Comparison of ENCODE assay signal across 13 cellular contexts in the genomic region with DNA sequence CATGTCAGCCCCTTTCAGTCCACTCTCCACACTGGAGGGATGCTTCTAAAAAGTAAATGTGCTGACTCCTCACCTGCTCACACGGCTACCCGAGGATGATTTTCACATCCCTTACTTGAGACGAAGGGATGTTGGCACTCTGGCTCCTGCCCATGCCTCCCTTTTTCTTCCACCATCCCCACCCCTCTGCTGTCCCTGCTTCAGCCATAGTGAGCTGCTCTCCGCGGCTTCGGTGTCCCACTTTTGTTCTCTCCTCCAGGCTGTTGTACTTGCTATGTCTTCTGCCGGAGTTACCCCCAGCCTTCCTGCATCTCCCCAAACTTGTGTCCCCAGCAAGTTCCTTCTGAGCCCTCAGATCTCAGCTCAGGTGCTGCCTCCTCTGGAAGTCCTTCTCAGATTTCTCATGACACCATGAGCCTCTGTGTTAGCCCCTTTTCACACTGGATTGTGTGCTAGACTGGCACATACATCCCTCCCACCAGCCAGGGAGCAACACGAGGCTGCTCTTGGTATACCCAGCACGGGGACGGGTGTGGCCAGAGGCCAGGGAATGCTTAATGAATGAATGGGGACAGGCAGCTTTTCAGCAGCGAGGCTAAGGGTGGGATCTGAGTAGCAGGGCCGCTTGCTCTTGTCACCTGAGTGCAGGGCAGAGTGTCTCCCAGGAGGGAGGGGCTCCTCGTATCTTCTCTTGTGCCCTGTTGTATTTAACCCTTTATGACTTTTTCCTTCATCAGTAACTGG. TPM values are rescaled to one million over a fixed set of nuclear protein-coding genes. Genes with fewer than 3 reads are reported as not detected.
DNase-seq lines count a peak whose midpoint lies in the region; ATAC-seq, FAIRE-seq and TF ChIP-seq lines count a peak whose summit lies in the region.
"Had no signal": no experiment of that assay in that cellular context is flagged by ENCODE, and none has a peak within 500 bp of the region (broad histone marks: within the 10 kb centered on the region; RNA-seq: fewer than 3 reads in every experiment).

No MANE protein-coding gene starts in this region.

- no peak for TF ChIP-seq CTCF in parathyroid adenoma (IDR thresholded peaks at IDR 0.05)
- TF ChIP-seq CTCF in vagina (IDR thresholded peaks at IDR 0.05), result no peak

- H3K27me3 ChIP-seq in parathyroid adenoma (ENCODE audit: control insufficient read depth, insufficient read depth, low read length), result no peaks in the 10 kb centered on the region
- no peaks in the 10 kb centered on the region for H3K27me3 ChIP-seq in vagina
- H3K27me3 ChIP-seq: right lobe of liver had no signal

- H3K9me3 ChIP-seq in parathyroid adenoma (ENCODE audit: control insufficient read depth, low read length), result no peaks in the 10 kb centered on the region
- H3K9me3 ChIP-seq in vagina, result no peaks in the 10 kb centered on the region
- H3K9me3 ChIP-seq: A549, right lobe of liver had no signal

- H3K9ac ChIP-seq in parathyroid adenoma, result no peak overlapping the region

- H3K27ac ChIP-seq in parathyroid adenoma (peak overlapping the region; percentile 93), vagina (peak overlapping the region; percentile 82)
- H3K27ac ChIP-seq: A549, right lobe of liver had no signal

- H3K4me2 ChIP-seq in parathyroid adenoma (ENCODE audit: low read length), result peak overlapping the region; percentile 87
- H3K4me2 ChIP-seq: A549 had no signal

- H3K36me3 ChIP-seq in parathyroid adenoma (ENCODE audit: control insufficient read depth, insufficient read depth, low read length) (no peaks in the 10 kb centered on the region), vagina (no peaks in the 10 kb centered on the region)
- H3K36me3 ChIP-seq: right lobe of liver had no signal

- intact Hi-C loops in left cardiac atrium (cut with DNase I) (loop anchor here in 1 of 2 donors (5.0 kb wide), 1 partner anchor 33 kb away; no protein-coding TSS in a partner anchor), vagina (cut with DNase I) (no loop called here)

- DNase-seq in NCI-H82 (lab: John Stamatoyannopoulos, UW), result peak; percentile 54
- DNase-seq in NCI-H82 treated with DMSO at 0.1 percent for 48 hours (lab: John Stamatoyannopoulos, UW; ENCODE audit: unreplicated experiment), result no peak
- DNase-seq in left cardiac atrium, result peak; percentile 57
- DNase-seq in vagina (ENCODE audit: extremely low spot score in 2 of 2), result peak in 1 of 2 donors; percentile 44
- DNase-seq in NOMO-1 treated with DMSO at 0.1 percent for 48 hours (lab: John Stamatoyannopoulos, UW; ENCODE audit: unreplicated experiment), result no peak
- no peak for DNase-seq in NCI-H524 (lab: John Stamatoyannopoulos, UW)
- no peak for DNase-seq in RCC 7860 (ENCODE audit: low spot score)
- DNase-seq: activated CD8-positive, alpha-beta memory T cell treated with anti-CD3 and anti-CD28 coated beads, Interleukin-2, amount 50 U/mL, for 48 hours; SW 1271 had no signal

- FAIRE-seq in RCC 7860 (lab: Jason Lieb, UNC), result no peak
- FAIRE-seq: A549 had no signal

- H2AFZ ChIP-seq in parathyroid adenoma, result no peak overlapping the region

- no peak for TF ChIP-seq POLR2A in vagina (IDR thresholded peaks at IDR 0.05)

- H3K4me3 ChIP-seq in parathyroid adenoma (ENCODE audit: low read depth, low read length) (peak overlapping the region; percentile 59), vagina (no peak overlapping the region)
- H3K4me3 ChIP-seq: A549, right lobe of liver had no signal

- H3K4me1 ChIP-seq in parathyroid adenoma (peaks cover 14% of the 10 kb centered on the region), vagina (peaks cover 23% of the 10 kb centered on the region)
- H3K4me1 ChIP-seq: A549, right lobe of liver had no signal

- ATAC-seq in left cardiac atrium, result peak in 1 of 2 donors; percentile 14
- ATAC-seq: A549; activated CD4-positive, CD25-positive, alpha-beta regulatory T cell treated with anti-CD3 and anti-CD28 coated beads, Interleukin-2, amount 50 U/mL, for 24 hours; right lobe of liver had no signal

- peaks cover 21% of the 10 kb centered on the region for H3K79me2 ChIP-seq in parathyroid adenoma

RNA-seq across cellular contexts. Expression of a gene that starts 1.3 kb away (rescaled TPM):
- 10 to 100 TPM; 15.2 to 23.3 TPM for total RNA-seq in left cardiac atrium
- total RNA-seq in vagina, result 26.0 TPM

Comparison
In these comparisons a context has a peak if more than half of its experiments do, and no peak if none do; other contexts are left out.
1. DNase-seq: peak in NCI-H82 (single experiment) and left cardiac atrium (single experiment); none in NCI-H82 treated with DMSO at 0.1 percent for 48 hours (single experiment), NOMO-1 treated with DMSO at 0.1 percent for 48 hours (single experiment), NCI-H524 (0 of 2) and RCC 7860 (single experiment).